Comparison of ENCODE assay signal across 33 cellular contexts in genomic region chr14:80700601-80701000, GRCh38.
A peak's percentile ranks its signal among the peaks of the same experiment; 100 is the strongest.
DNase-seq lines count a peak whose midpoint lies in the region; ATAC-seq and TF ChIP-seq lines count a peak whose summit lies in the region.
"Had no signal": no experiment of that assay in that cellular context is flagged by ENCODE, and none has a peak within 500 bp of the region (broad histone marks: within the 10 kb centered on the region; RNA-seq: fewer than 3 reads in every experiment).

No MANE protein-coding gene starts in this region.

- no peak overlapping the region for H2AK5ac ChIP-seq in H9 (ENCODE audit: insufficient read length, low read length)

- H3K27ac ChIP-seq in GM23338 (ENCODE audit: low read depth) (no peak overlapping the region), H9 (ENCODE audit: insufficient read length, low read depth, low read length) (no peak overlapping the region), osteoblast (ENCODE audit: low read depth, low read length) (no peak overlapping the region)
- H3K27ac ChIP-seq: 22Rv1; A549; BLaER1; BLaER1 treated with 17β-estradiol and CSF1 and Interleukin-3, amounts not matched to agents 10 nM and 100 nM; C4-2B had no signal

- H3K4me2 ChIP-seq in GM23338, result no peak overlapping the region
- no peak overlapping the region for H3K4me2 ChIP-seq in H9 (ENCODE audit: insufficient read depth, insufficient read length, low read length)
- H3K4me2 ChIP-seq in osteoblast (ENCODE audit: insufficient read depth, low read length), result no peak overlapping the region
- H3K4me2 ChIP-seq: A549; BLaER1; BLaER1 treated with 17β-estradiol and CSF1 and Interleukin-3, amounts not matched to agents 10 nM and 100 nM had no signal

- H3K9me3 ChIP-seq in H9 (ENCODE audit: control insufficient read depth, low read depth, low read length), result no peaks in the 10 kb centered on the region
- no peaks in the 10 kb centered on the region for H3K9me3 ChIP-seq in osteoblast (ENCODE audit: low read depth, low read length)
- H3K9me3 ChIP-seq: A549, BE2C, BLaER1, Caco-2 had no signal

- H3T11ph ChIP-seq in H9 (ENCODE audit: low read length), result no peak overlapping the region

- H3K23me2 ChIP-seq in H9 (ENCODE audit: insufficient read length, low read depth, low read length, poor library complexity, severe bottlenecking), result no peaks in the 10 kb centered on the region

- H3K9ac ChIP-seq in H9 (ENCODE audit: extremely low read depth, insufficient read length, low read length), result no peak overlapping the region
- H3K9ac ChIP-seq: BLaER1; BLaER1 treated with 17β-estradiol and CSF1 and Interleukin-3, amounts not matched to agents 10 nM and 100 nM had no signal

- H3K4ac ChIP-seq in H9 (ENCODE audit: low read depth, low read length), result no peak overlapping the region

- H3K27me3 Mint-ChIP-seq in GM23338 (ENCODE audit: insufficient read depth, low read depth, poor library complexity), result no peaks in the 10 kb centered on the region
- no peaks in the 10 kb centered on the region for H3K27me3 Mint-ChIP-seq in H9 (ENCODE audit: low read depth)
- H3K27me3 Mint-ChIP-seq: B cell; CD4-positive, alpha-beta memory T cell; CD4-positive, alpha-beta T cell; CD4-positive, CD25-positive, alpha-beta regulatory T cell had no signal

- DNase-seq in GM23338 (ENCODE audit: low spot score) (no peak), H9 (no peak), osteoblast (ENCODE audit: insufficient read length, low spot score, missing footprints) (peak; percentile 2), SIG-M5 treated with dmso at 0.1 percent for 504 hours (lab: John Stamatoyannopoulos, UW; ENCODE audit: unreplicated experiment) (no peak)
- no peak for DNase-seq in activated naive CD4-positive, alpha-beta T cell (lab: John Stamatoyannopoulos, UW)
- DNase-seq: 8988T; ACHN; AML-193; BE2C; C1 segment of cervical spinal cord; Caco-2; Calu3; CD4-positive, alpha-beta memory T cell; CD4-positive, alpha-beta T cell; CD4-positive, CD25-positive, alpha-beta regulatory T cell; CD8-positive, alpha-beta memory T cell; CD8-positive, alpha-beta T cell; COR-L47; DMS 273 treated with DMSO at 0.1 percent for 48 hours; DMS153; DMS53; DMS79; DMS79 treated with DMSO at 0.1 percent for 48 hours; DND-41; EL had no signal

- no peak overlapping the region for H4K91ac ChIP-seq in H9 (ENCODE audit: insufficient read length, low read depth, low read length)

- H3K27me3 ChIP-seq in GM23338 (ENCODE audit: insufficient read depth), result no peaks in the 10 kb centered on the region
- no peaks in the 10 kb centered on the region for H3K27me3 ChIP-seq in H9 (ENCODE audit: insufficient read depth, low read length)
- no peaks in the 10 kb centered on the region for H3K27me3 ChIP-seq in osteoblast (ENCODE audit: insufficient read depth, low read length)
- H3K27me3 ChIP-seq: BE2C; BLaER1; BLaER1 treated with 17β-estradiol and CSF1 and Interleukin-3, amounts not matched to agents 10 nM and 100 nM had no signal

- H3K79me2 ChIP-seq in GM23338 (replicated peaks; ENCODE audit: insufficient read depth), result no peaks in the 10 kb centered on the region
- no peaks in the 10 kb centered on the region for H3K79me2 ChIP-seq in H9 (ENCODE audit: insufficient read depth, low read length)
- H3K79me2 ChIP-seq in osteoblast (ENCODE audit: insufficient read depth, low read length), result no peaks in the 10 kb centered on the region

- H3K4me3 ChIP-seq in GM23338, result no peak overlapping the region
- no peak overlapping the region for H3K4me3 ChIP-seq in osteoblast (ENCODE audit: insufficient read depth, low read length)
- H3K4me3 ChIP-seq: A549; BLaER1; BLaER1 treated with 17β-estradiol and CSF1 and Interleukin-3, amounts not matched to agents 10 nM and 100 nM had no signal

- no peaks in the 10 kb centered on the region for H3K9me2 ChIP-seq in GM23338 (ENCODE audit: insufficient read depth)

- peak overlapping the region; percentile 71; the same call in 1 of the 2 replicates for H3K14ac ChIP-seq in H9 (ENCODE audit: insufficient read depth, low read length)

- H3K4me3 Mint-ChIP-seq in GM23338 (no peak overlapping the region), H9 (no peak overlapping the region)
- H3K4me3 Mint-ChIP-seq: B cell; CD14-positive monocyte; CD4-positive, alpha-beta memory T cell; CD4-positive, alpha-beta T cell; CD4-positive, CD25-positive, alpha-beta regulatory T cell; CD8-positive, alpha-beta memory T cell; CD8-positive, alpha-beta T cell had no signal

- H2BK120ac ChIP-seq in H9 (ENCODE audit: low read depth, low read length, poor library complexity, severe bottlenecking), result no peak overlapping the region

- H2BK15ac ChIP-seq in H9 (ENCODE audit: low read depth, low read length), result no peak overlapping the region

- H3K36me3 ChIP-seq in GM23338 (ENCODE audit: insufficient read depth), result no peaks in the 10 kb centered on the region
- H3K36me3 ChIP-seq in osteoblast (ENCODE audit: insufficient read depth, low read length), result no peaks in the 10 kb centered on the region
- H3K36me3 ChIP-seq: BE2C had no signal

- TF ChIP-seq CTCF in GM23338 (conservative IDR thresholded peaks at IDR 0.05; ENCODE audit: low read depth in 2 of 2) (no peak), H9 (conservative IDR thresholded peaks at IDR 0.05) (no peak), osteoblast (IDR thresholded peaks at IDR 0.05; ENCODE audit: extremely low read depth, low read depth, low read length) (no peak)

- WGBS in H9 (ENCODE audit: extremely low coverage, insufficient read length, low lambda C conversion rate), result no CpG with 5 or more reads among the region's 1 CpG

- H4K20me1 ChIP-seq in GM23338 (replicated peaks; ENCODE audit: insufficient read depth) (no peaks in the 10 kb centered on the region), H9 (ENCODE audit: control insufficient read depth, insufficient read depth, insufficient read length) (no peaks in the 10 kb centered on the region), osteoblast (ENCODE audit: insufficient read depth, low read length) (no peaks in the 10 kb centered on the region)
- H4K20me1 ChIP-seq: BLaER1; BLaER1 treated with 17β-estradiol and CSF1 and Interleukin-3, amounts not matched to agents 10 nM and 100 nM had no signal

- no peaks in the 10 kb centered on the region for H3K4me1 ChIP-seq in GM23338 (ENCODE audit: insufficient read depth)
- H3K4me1 ChIP-seq in H9 (ENCODE audit: insufficient read depth, low read length), result no peaks in the 10 kb centered on the region; the same call in 1 of the 2 replicates
- H3K4me1 ChIP-seq in osteoblast (ENCODE audit: insufficient read depth, low read length), result no peaks in the 10 kb centered on the region
- H3K4me1 ChIP-seq: A549; BE2C; BLaER1; BLaER1 treated with 17β-estradiol and CSF1 and Interleukin-3, amounts not matched to agents 10 nM and 100 nM had no signal

- no peak overlapping the region for H4K5ac ChIP-seq in H9 (ENCODE audit: insufficient read length, low read depth, low read length)

- H2BK12ac ChIP-seq in H9 (ENCODE audit: insufficient read length, low read depth, low read length), result no peak overlapping the region

- H3K4me1 Mint-ChIP-seq in GM23338, result no peaks in the 10 kb centered on the region
- no peaks in the 10 kb centered on the region for H3K4me1 Mint-ChIP-seq in H9
- H3K4me1 Mint-ChIP-seq: B cell; CD14-positive monocyte; CD4-positive, alpha-beta memory T cell; CD8-positive, alpha-beta memory T cell had no signal

- no peaks in the 10 kb centered on the region for H3K9me3 Mint-ChIP-seq in GM23338
- H3K9me3 Mint-ChIP-seq in H9, result no peaks in the 10 kb centered on the region; a peak in 1 of 5 replicates
- H3K9me3 Mint-ChIP-seq: CD4-positive, alpha-beta T cell; CD4-positive, CD25-positive, alpha-beta regulatory T cell; CD8-positive, alpha-beta memory T cell; CD8-positive, alpha-beta T cell had no signal

- 0 out of 2 replicates have a peak overlapping the region, but pooled peaks have one; percentile 33 for H3K27ac Mint-ChIP-seq in GM23338
- peak overlapping the region in 2 of 3 experiments; percentile 53 to 57; a peak in 1 of 7 replicates for H3K27ac Mint-ChIP-seq in H9
- H3K27ac Mint-ChIP-seq: B cell; CD14-positive monocyte; CD4-positive, alpha-beta memory T cell; CD4-positive, alpha-beta T cell; CD4-positive, CD25-positive, alpha-beta regulatory T cell; CD8-positive, alpha-beta memory T cell; CD8-positive, alpha-beta T cell had no signal

- no peak overlapping the region for H3K56ac ChIP-seq in H9 (ENCODE audit: insufficient read length, low read depth, low read length)

- H3K18ac ChIP-seq in H9 (ENCODE audit: insufficient read length, low read depth, low read length), result no peak overlapping the region

- ATAC-seq in GM23338 (no peak), GM18907 (IDR thresholded peaks at IDR 0.05; ENCODE audit: unreplicated experiment) (no peak)
- ATAC-seq: A549; CD8-positive, alpha-beta T cell had no signal

- no peak overlapping the region for H2BK20ac ChIP-seq in H9 (ENCODE audit: low read depth, low read length, poor library complexity, severe bottlenecking)

- H2AFZ ChIP-seq in GM23338, result no peak overlapping the region
- H2AFZ ChIP-seq in H9 (ENCODE audit: low read length), result no peak overlapping the region
- H2AFZ ChIP-seq in osteoblast (ENCODE audit: low read length), result no peak overlapping the region

- H3K23ac ChIP-seq in H9 (ENCODE audit: insufficient read length, low read depth, low read length), result no peak overlapping the region

- no peak overlapping the region for H4K8ac ChIP-seq in H9 (replicated peaks; ENCODE audit: insufficient read length, low read depth, low read length)

- H2BK5ac ChIP-seq in H9 (ENCODE audit: insufficient read length, low read length), result no peak overlapping the region

- H3K36me3 Mint-ChIP-seq in GM23338 (ENCODE audit: low read depth) (no peaks in the 10 kb centered on the region), H9 (ENCODE audit: insufficient read depth in 1 of 3, low read depth in 3 of 3) (no peaks in the 10 kb centered on the region)
- H3K36me3 Mint-ChIP-seq: CD8-positive, alpha-beta T cell had no signal

- no peaks in the 10 kb centered on the region for H3K79me1 ChIP-seq in H9 (ENCODE audit: insufficient read depth, low read depth, low read length, poor library complexity, severe bottlenecking)

- H3F3A ChIP-seq in GM23338 (replicated peaks; ENCODE audit: low read depth), result no peaks in the 10 kb centered on the region

TF ChIP-seq in GM23338, 12 proteins besides CTCF, POLR2A, EP300 and RAD21:
- no peak for TF ChIP-seq EZH2phosphoT487 (IDR thresholded peaks at IDR 0.05; ENCODE audit: unreplicated experiment)
- no peak for TF ChIP-seq POLR2AphosphoS5 (IDR thresholded peaks at IDR 0.05; ENCODE audit: low read depth)
- TF ChIP-seq, protein P1, sequence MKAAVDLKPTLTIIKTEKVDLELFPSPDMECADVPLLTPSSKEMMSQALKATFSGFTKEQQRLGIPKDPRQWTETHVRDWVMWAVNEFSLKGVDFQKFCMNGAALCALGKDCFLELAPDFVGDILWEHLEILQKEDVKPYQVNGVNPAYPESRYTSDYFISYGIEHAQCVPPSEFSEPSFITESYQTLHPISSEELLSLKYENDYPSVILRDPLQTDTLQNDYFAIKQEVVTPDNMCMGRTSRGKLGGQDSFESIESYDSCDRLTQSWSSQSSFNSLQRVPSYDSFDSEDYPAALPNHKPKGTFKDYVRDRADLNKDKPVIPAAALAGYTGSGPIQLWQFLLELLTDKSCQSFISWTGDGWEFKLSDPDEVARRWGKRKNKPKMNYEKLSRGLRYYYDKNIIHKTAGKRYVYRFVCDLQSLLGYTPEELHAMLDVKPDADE (IDR thresholded peaks at IDR 0.05), result no peak
- no peak for TF ChIP-seq EZH2 (IDR thresholded peaks at IDR 0.05; ENCODE audit: low read depth, unreplicated experiment)
